Comparison of ENCODE assay signal across 8 cellular contexts in the genomic region with DNA sequence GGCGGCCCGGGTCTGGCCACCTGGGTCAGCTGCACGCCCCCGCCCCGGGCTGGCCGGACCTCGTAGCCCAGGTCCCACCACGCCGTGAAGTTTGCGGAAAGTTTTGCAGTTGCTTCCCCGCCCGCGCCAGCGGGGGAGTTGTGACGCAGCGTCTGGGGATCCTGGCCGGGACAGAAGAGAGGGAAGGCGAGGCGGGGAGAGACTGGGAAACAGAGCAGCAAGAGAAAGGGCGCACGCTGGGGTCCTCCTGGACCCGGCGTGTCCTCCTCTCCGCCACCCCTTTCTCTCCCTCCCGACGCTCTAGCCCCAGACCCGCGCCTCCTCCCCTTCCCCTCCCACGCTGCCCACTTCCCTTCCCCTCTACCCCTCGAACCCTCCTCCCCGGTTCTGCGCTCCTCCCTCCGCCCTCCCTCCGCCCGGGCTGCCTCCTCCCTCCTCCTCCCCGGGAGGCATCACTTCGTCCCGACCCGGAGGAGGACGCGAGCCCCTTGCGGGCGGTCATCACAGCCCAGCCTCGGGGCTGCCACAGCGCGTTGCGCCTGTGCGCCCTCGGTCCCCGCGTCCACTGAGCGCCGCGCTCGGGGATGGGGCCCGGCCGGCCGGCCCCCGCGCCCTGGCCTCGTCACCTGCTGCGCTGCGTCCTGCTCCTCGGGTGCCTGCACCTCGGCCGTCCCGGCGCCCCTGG. TPM values are rescaled to one million over a fixed set of nuclear protein-coding genes. Genes with fewer than 3 reads are reported as not detected.
DNase-seq lines count a peak whose midpoint lies in the region; ATAC-seq and TF ChIP-seq lines count a peak whose summit lies in the region.

A gene with protein sequence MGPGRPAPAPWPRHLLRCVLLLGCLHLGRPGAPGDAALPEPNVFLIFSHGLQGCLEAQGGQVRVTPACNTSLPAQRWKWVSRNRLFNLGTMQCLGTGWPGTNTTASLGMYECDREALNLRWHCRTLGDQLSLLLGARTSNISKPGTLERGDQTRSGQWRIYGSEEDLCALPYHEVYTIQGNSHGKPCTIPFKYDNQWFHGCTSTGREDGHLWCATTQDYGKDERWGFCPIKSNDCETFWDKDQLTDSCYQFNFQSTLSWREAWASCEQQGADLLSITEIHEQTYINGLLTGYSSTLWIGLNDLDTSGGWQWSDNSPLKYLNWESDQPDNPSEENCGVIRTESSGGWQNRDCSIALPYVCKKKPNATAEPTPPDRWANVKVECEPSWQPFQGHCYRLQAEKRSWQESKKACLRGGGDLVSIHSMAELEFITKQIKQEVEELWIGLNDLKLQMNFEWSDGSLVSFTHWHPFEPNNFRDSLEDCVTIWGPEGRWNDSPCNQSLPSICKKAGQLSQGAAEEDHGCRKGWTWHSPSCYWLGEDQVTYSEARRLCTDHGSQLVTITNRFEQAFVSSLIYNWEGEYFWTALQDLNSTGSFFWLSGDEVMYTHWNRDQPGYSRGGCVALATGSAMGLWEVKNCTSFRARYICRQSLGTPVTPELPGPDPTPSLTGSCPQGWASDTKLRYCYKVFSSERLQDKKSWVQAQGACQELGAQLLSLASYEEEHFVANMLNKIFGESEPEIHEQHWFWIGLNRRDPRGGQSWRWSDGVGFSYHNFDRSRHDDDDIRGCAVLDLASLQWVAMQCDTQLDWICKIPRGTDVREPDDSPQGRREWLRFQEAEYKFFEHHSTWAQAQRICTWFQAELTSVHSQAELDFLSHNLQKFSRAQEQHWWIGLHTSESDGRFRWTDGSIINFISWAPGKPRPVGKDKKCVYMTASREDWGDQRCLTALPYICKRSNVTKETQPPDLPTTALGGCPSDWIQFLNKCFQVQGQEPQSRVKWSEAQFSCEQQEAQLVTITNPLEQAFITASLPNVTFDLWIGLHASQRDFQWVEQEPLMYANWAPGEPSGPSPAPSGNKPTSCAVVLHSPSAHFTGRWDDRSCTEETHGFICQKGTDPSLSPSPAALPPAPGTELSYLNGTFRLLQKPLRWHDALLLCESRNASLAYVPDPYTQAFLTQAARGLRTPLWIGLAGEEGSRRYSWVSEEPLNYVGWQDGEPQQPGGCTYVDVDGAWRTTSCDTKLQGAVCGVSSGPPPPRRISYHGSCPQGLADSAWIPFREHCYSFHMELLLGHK (N-terminal part only) (plus strand): TSS at position 452 of the 685 bp plus-strand sequence. CDS start 133 bp downstream, at position 585.

- H3K4me1 ChIP-seq in KMS-11 (ENCODE audit: low read depth, poor library complexity, severe bottlenecking) = no peaks in the 10 kb centered on the region
- peaks cover 0 to 8% of the 10 kb centered on the region in 2 donors for H3K4me1 ChIP-seq in mucosa of rectum (ENCODE audit: control insufficient read depth in 2 of 2, insufficient read depth in 2 of 2, low read length in 2 of 2)

- DNase-seq in GM03348 (ENCODE audit: low spot score) (peak; percentile 91), epithelial cell of proximal tubule (ENCODE audit: low read depth) (no peak), NCI-H1930 (lab: John Stamatoyannopoulos, UW) (no peak), NCI-H446 treated with DMSO at 0.1 percent for 48 hours (lab: John Stamatoyannopoulos, UW) (no peak)
- peak; percentile 39 to 47 for DNase-seq in activated CD4-positive, alpha-beta T cell treated with anti-CD3 and anti-CD28 coated beads, Interleukin-2, amount 50 U/mL, for 4 hours
- peak; percentile 60 for DNase-seq in stimulated activated naive B cell treated with anti-CD40 and anti-IgM and Interleukin-4, amounts not matched to agents 10 μg/mL and 1 μg/mL and 100 μg/mL, for 72 hours

- H3K9me3 ChIP-seq in mucosa of rectum (ENCODE audit: control insufficient read depth in 2 of 2, low read length in 2 of 2) = no peaks in the 10 kb centered on the region

- H3K27ac Mint-ChIP-seq in stimulated activated naive B cell treated with anti-CD40 and anti-IgM and Interleukin-4, amounts not matched to agents 10 μg/mL and 1 μg/mL and 100 μg/mL, for 72 hours = peak within 1 kb of the TSS; percentile 74

- H3K4me3 Mint-ChIP-seq in stimulated activated naive B cell treated with anti-CD40 and anti-IgM and Interleukin-4, amounts not matched to agents 10 μg/mL and 1 μg/mL and 100 μg/mL, for 72 hours = peak within 1 kb of the TSS; percentile 89 to 99

- H3K27me3 Mint-ChIP-seq in stimulated activated naive B cell treated with anti-CD40 and anti-IgM and Interleukin-4, amounts not matched to agents 10 μg/mL and 1 μg/mL and 100 μg/mL, for 72 hours = peaks cover 39 to 48% of the 10 kb centered on the region in 2 donors

- ATAC-seq in stimulated activated naive B cell treated with anti-CD40 and anti-IgM and Interleukin-4, amounts not matched to agents 10 μg/mL and 1 μg/mL and 100 μg/mL, for 72 hours (replicated peaks) = peak; percentile 72 to 76

- no peak within 1 kb of the TSS for H3K4me3 ChIP-seq in KMS-11 (IDR thresholded peaks at IDR 0.05; ENCODE audit: insufficient read depth, low read depth, low read length)
- peak within 1 kb of the TSS; percentile 68 for H3K4me3 ChIP-seq in epithelial cell of proximal tubule (ENCODE audit: low read depth, low read length)
- peak within 1 kb of the TSS; percentile 57 to 63 for H3K4me3 ChIP-seq in mucosa of rectum (ENCODE audit: low read length in 2 of 2)

- H3K36me3 ChIP-seq in KMS-11 (ENCODE audit: insufficient read depth) = no peaks in the 10 kb centered on the region
- no peaks in the 10 kb centered on the region for H3K36me3 ChIP-seq in mucosa of rectum (ENCODE audit: control insufficient read depth in 2 of 2, insufficient read depth in 2 of 2, low read length in 2 of 2)

- H3K9ac ChIP-seq in KMS-11 (no peak within 1 kb of the TSS), mucosa of rectum (ENCODE audit: low read depth in 1 of 2, low read length in 2 of 2) (peak within 1 kb of the TSS in 1 of 2 donors; percentile 5)

- TF ChIP-seq CTCF in KMS-11 (conservative IDR thresholded peaks at IDR 0.05; ENCODE audit: low read depth, low read length) (no peak), epithelial cell of proximal tubule (conservative IDR thresholded peaks at IDR 0.05; ENCODE audit: low read depth, low read length) (no peak)

- no peaks in the 10 kb centered on the region for H3K9me3 Mint-ChIP-seq in stimulated activated naive B cell treated with anti-CD40 and anti-IgM and Interleukin-4, amounts not matched to agents 10 μg/mL and 1 μg/mL and 100 μg/mL, for 72 hours

- H3K36me3 Mint-ChIP-seq in stimulated activated naive B cell treated with anti-CD40 and anti-IgM and Interleukin-4, amounts not matched to agents 10 μg/mL and 1 μg/mL and 100 μg/mL, for 72 hours = peaks cover 18 to 21% of the 10 kb centered on the region in 2 donors

- H3K79me2 ChIP-seq in KMS-11 (ENCODE audit: insufficient read depth, low read depth) = no peaks in the 10 kb centered on the region

- H4K20me1 ChIP-seq in KMS-11 (ENCODE audit: insufficient read depth) = no peaks in the 10 kb centered on the region

- H2AFZ ChIP-seq in KMS-11 (ENCODE audit: low read depth) = 0 out of 2 replicates have a peak within 1 kb of the TSS, but pooled peaks have one; percentile 30

- no peak within 1 kb of the TSS for H3K27ac ChIP-seq in KMS-11
- H3K27ac ChIP-seq in mucosa of rectum (ENCODE audit: low read depth in 2 of 2, low read length in 2 of 2) = peak within 1 kb of the TSS; percentile 51 to 65

- peaks cover 19 to 38% of the 10 kb centered on the region in 2 donors for H3K4me1 Mint-ChIP-seq in stimulated activated naive B cell treated with anti-CD40 and anti-IgM and Interleukin-4, amounts not matched to agents 10 μg/mL and 1 μg/mL and 100 μg/mL, for 72 hours

- peaks cover 26% of the 10 kb centered on the region for H3K27me3 ChIP-seq in KMS-11 (ENCODE audit: insufficient read depth, low read depth)
- peaks cover 7 to 15% of the 10 kb centered on the region in 2 donors for H3K27me3 ChIP-seq in mucosa of rectum (ENCODE audit: control insufficient read depth in 2 of 2, insufficient read depth in 2 of 2, low read length in 2 of 2)

- H3K4me2 ChIP-seq in KMS-11 = 0 out of 2 replicates have a peak within 1 kb of the TSS, but pooled peaks have one; percentile 7

RNA-seq across cellular contexts. Expression of the gene that starts here (rescaled TPM):
- 15.0 and 50.4 TPM in 2 replicates for total RNA-seq in epithelial cell of proximal tubule

Comparison
In these comparisons a context has a peak if more than half of its experiments do, and no peak if none do; other contexts are left out.
1. DNase-seq: peak in GM03348 (single experiment), activated CD4-positive, alpha-beta T cell treated with anti-CD3 and anti-CD28 coated beads, Interleukin-2, amount 50 U/mL, for 4 hours (2 of 2) and stimulated activated naive B cell treated with anti-CD40 and anti-IgM and Interleukin-4, amounts not matched to agents 10 μg/mL and 1 μg/mL and 100 μg/mL, for 72 hours (single experiment); none in epithelial cell of proximal tubule (single experiment), NCI-H1930 (0 of 2) and NCI-H446 treated with DMSO at 0.1 percent for 48 hours (single experiment).